In genomic region chr17:65055708-65056638, GRCh38 we compare ENCODE assay signal across 8 cellular contexts. TPM values are rescaled to one million over a fixed set of nuclear protein-coding genes. Genes with fewer than 3 reads are reported as not detected.
DNase-seq lines count a peak whose midpoint lies in the region; ATAC-seq and TF ChIP-seq lines count a peak whose summit lies in the region.

No MANE protein-coding gene starts in this region.

- peak overlapping the region; percentile 96 for H2BK5ac ChIP-seq in neuronal stem cell (ENCODE audit: low read length)

- CTCF ChIA-PET in PC-9 (lab: Charles Lee) = interaction anchor here (0.6 to 1.0 kb wide), 3 partner anchors 55 to 278 kb away, joined by 4 to 14 read pairs (median 12); partner anchors contain the start of gene RGS9

- peak overlapping the region; percentile 99 for H3K9ac ChIP-seq in neuronal stem cell (ENCODE audit: low read depth, low read length, poor library complexity)

- H2BK15ac ChIP-seq in neuronal stem cell (ENCODE audit: low read length) = peak overlapping the region; percentile 82

- POLR2A ChIA-PET in PC-9 (lab: Charles Lee; ENCODE audit: unreplicated experiment) = interaction anchor here (0.6 to 1.0 kb wide), 5 partner anchors 16 to 356 kb away, joined by 7 to 32 read pairs (median 12); no protein-coding TSS in a partner anchor

- peak; percentile 16 for ATAC-seq in HG02938 (IDR thresholded peaks at IDR 0.05; ENCODE audit: unreplicated experiment)

- intact Hi-C loops in PC-9 (cut with micrococcal nuclease; ENCODE audit: unreplicated experiment) = loop anchor here (1.0 to 2.0 kb wide), 3 partner anchors 63 to 89 kb away; no protein-coding TSS in a partner anchor
- intact Hi-C loops in thyroid gland (cut with DNase I) = loop anchor here (5.0 kb wide), 2 partner anchors 46 to 79 kb away; no protein-coding TSS in a partner anchor

- H2BK12ac ChIP-seq in neuronal stem cell (ENCODE audit: low read length) = no peak overlapping the region

- H2AFZ ChIP-seq in PC-9 (peak overlapping the region; percentile 86), neuronal stem cell (ENCODE audit: low read length) (peak overlapping the region; percentile 95)

- DNase-seq in NOMO-1 (lab: John Stamatoyannopoulos, UW; ENCODE audit: unreplicated experiment in 2 of 2) (peak; percentile 30 to 63), NOMO-1 treated with dmso at 0.1 percent for 144 hours (lab: John Stamatoyannopoulos, UW; ENCODE audit: unreplicated experiment) (no peak), PC-9 (peak; percentile 43 to 50), germinal center (ENCODE audit: low spot score) (peak; percentile 52), neuronal stem cell (ENCODE audit: low spot score) (no peak), thyroid gland (peak; percentile 72 to 73)
- DNase-seq in activated naive CD4-positive, alpha-beta T cell (lab: John Stamatoyannopoulos, UW) = peak in 3 of 4 experiments; percentile 18 to 48 (median 27)

- H3K4me2 ChIP-seq in PC-9 (peak overlapping the region; percentile 96), neuronal stem cell (ENCODE audit: insufficient read depth, low read length, poor library complexity, severe bottlenecking) (peak overlapping the region; percentile 90)

- peak overlapping the region; percentile 67 for H2AK5ac ChIP-seq in neuronal stem cell (ENCODE audit: low read depth, low read length)

- peak overlapping the region; percentile 100 for H3K14ac ChIP-seq in neuronal stem cell (ENCODE audit: low read length)

- H3K4me3 ChIP-seq in PC-9 (peak overlapping the region; percentile 80), neuronal stem cell (ENCODE audit: low read length in 2 of 2) (peak overlapping the region; percentile 92 to 95), thyroid gland (replicated peaks in 1 of 3) (peak overlapping the region; percentile 87 to 92 (median 87))

- H3K9me3 ChIP-seq in PC-9 (ENCODE audit: insufficient read depth, low read depth) (no peaks in the 10 kb centered on the region), neuronal stem cell (replicated peaks in 1 of 2; ENCODE audit: control insufficient read depth in 2 of 2, insufficient read depth in 1 of 2, low read depth in 1 of 2, low read length in 2 of 2) (peaks cover 0 to 2% of the 10 kb centered on the region in 2 donors), thyroid gland (no peaks in the 10 kb centered on the region)

- peak overlapping the region; percentile 94 for H3K23ac ChIP-seq in neuronal stem cell (ENCODE audit: low read depth, low read length, poor library complexity)

- H3K27me3 ChIP-seq in PC-9 (ENCODE audit: insufficient read depth, low read depth) (no peaks in the 10 kb centered on the region), neuronal stem cell (ENCODE audit: control insufficient read depth in 3 of 3, insufficient read depth in 3 of 3, low read depth in 1 of 3, low read length in 3 of 3) (no peaks in the 10 kb centered on the region), thyroid gland (no peaks in the 10 kb centered on the region)

- no peaks in the 10 kb centered on the region for H3K9me2 ChIP-seq in PC-9 (ENCODE audit: insufficient read depth)

- no TSS peak for BruUV-seq in PC-9 (replicated peaks; lab: Mats Ljungman, UMichigan)

- H3K36me3 ChIP-seq in PC-9 (ENCODE audit: low read depth) (peaks cover 18% of the 10 kb centered on the region), neuronal stem cell (replicated peaks in 1 of 2; ENCODE audit: control insufficient read depth in 2 of 2, insufficient read depth in 2 of 2, low read length in 2 of 2) (peaks cover 5 to 34% of the 10 kb centered on the region in 2 donors), thyroid gland (peaks cover 5 to 14% of the 10 kb centered on the region in 2 donors)

- H3K4me1 ChIP-seq in PC-9 (replicated peaks; ENCODE audit: insufficient read depth) (peaks cover 21% of the 10 kb centered on the region), neuronal stem cell (ENCODE audit: control insufficient read depth in 2 of 2, insufficient read depth in 1 of 2, low read depth in 1 of 2, low read length in 2 of 2) (peaks cover 3 to 5% of the 10 kb centered on the region in 2 donors), thyroid gland (peaks cover 25 to 36% of the 10 kb centered on the region in 2 donors)

- H4K20me1 ChIP-seq in PC-9 (ENCODE audit: insufficient read depth) = peaks cover 17% of the 10 kb centered on the region

- peaks cover 8% of the 10 kb centered on the region for H3K79me1 ChIP-seq in neuronal stem cell (ENCODE audit: low read depth, low read length)

- TF ChIP-seq POLR2A in thyroid gland (IDR thresholded peaks at IDR 0.05) = peak; percentile 71 to 80

- H3K27ac ChIP-seq in PC-9 (peak overlapping the region; percentile 85), neuronal stem cell (replicated peaks; ENCODE audit: low read length) (peak overlapping the region; percentile 93), thyroid gland (peak overlapping the region; percentile 93 to 100 (median 97))

- H3K79me2 ChIP-seq in PC-9 (ENCODE audit: low read depth) = peaks cover 49% of the 10 kb centered on the region

- peak overlapping the region; percentile 98 for H3K4ac ChIP-seq in neuronal stem cell (ENCODE audit: low read length)

- no peak overlapping the region for H2BK120ac ChIP-seq in neuronal stem cell (ENCODE audit: low read depth, low read length)

- H4K91ac ChIP-seq in neuronal stem cell (ENCODE audit: low read depth, low read length, poor library complexity) = no peak overlapping the region

- H4K8ac ChIP-seq in neuronal stem cell (ENCODE audit: low read depth, low read length) = no peak overlapping the region

- WGBS in neuronal stem cell (ENCODE audit: extremely low coverage in 2 of 2, insufficient read length in 2 of 2, insufficient replicate concordance in 1 of 2), 2 donors = no CpG with 5 or more reads among the region's 89 CpGs
- WGBS in thyroid gland, 2 donors = 0% methylated on average over 33 to 40 of the region's 89 CpGs

- peak overlapping the region; percentile 99 for H3K18ac ChIP-seq in neuronal stem cell (ENCODE audit: low read length)

- TF ChIP-seq CTCF in PC-9 (conservative IDR thresholded peaks at IDR 0.05) (no peak), thyroid gland (IDR thresholded peaks at IDR 0.05) (no peak)

- H3F3A ChIP-seq in PC-9 (ENCODE audit: insufficient read depth, low read depth) = peaks cover 17% of the 10 kb centered on the region; the same call in 1 of the 2 replicates

RNA-seq across cellular contexts. Expression of gene GNA13, which starts 0.6 kb away (rescaled TPM):
- 26.2 and 29.7 TPM in 2 replicates for total RNA-seq in PC-9 (2021)
- 28.1 TPM for polyA plus RNA-seq in neuronal stem cell (2013, experiment 1 of 2)
- 29.3 TPM for polyA plus RNA-seq in neuronal stem cell (2013, experiment 2 of 2)
- total RNA-seq in thyroid gland = 10 to 100 TPM; 39.4 to 59.4 (median 49.9) TPM

Comparison
In these comparisons a context has a peak if more than half of its experiments do, and no peak if none do; other contexts are left out.
1. DNase-seq: peak in NOMO-1 (2 of 2), PC-9 (2 of 2), activated naive CD4-positive, alpha-beta T cell (3 of 4), germinal center (single experiment) and thyroid gland (2 of 2); none in NOMO-1 treated with dmso at 0.1 percent for 144 hours (single experiment) and neuronal stem cell (single experiment).
2. Peak in every context shown above with its lines, with median percentiles within 50 percentile points of each other: H3K27ac ChIP-seq and H3K4me3 ChIP-seq.